Comparison of ENCODE assay signal across 13 cellular contexts in genomic region chr3:55624238-55624637, GRCh38.
DNase-seq lines count a peak whose midpoint lies in the region; ATAC-seq and TF ChIP-seq lines count a peak whose summit lies in the region.
"Had no signal": no experiment of that assay in that cellular context is flagged by ENCODE, and none has a peak within 500 bp of the region (broad histone marks: within the 10 kb centered on the region; RNA-seq: fewer than 3 reads in every experiment).

No MANE protein-coding gene starts in this region.

- BruUV-seq in A673 (replicated peaks; lab: Mats Ljungman, UMichigan): no TSS peak

- DNase-seq in H4 (ENCODE audit: low spot score) (peak; percentile 52), RPMI8226 (peak; percentile 43), foreskin keratinocyte (peak; percentile 91 to 96), sciatic nerve (ENCODE audit: low spot score) (no peak), A673 (ENCODE audit: low spot score) (no peak), tibial artery (no peak)
- DNase-seq: activated CD4-positive, alpha-beta T cell treated with anti-CD3 and anti-CD28 coated beads, Interleukin-2, amount 50 U/mL, for 48 hours; activated gamma-delta T cell; Calu3; NCI-H510A treated with DMSO at 0.1 percent for 48 hours; stimulated activated CD4-positive, alpha-beta T cell treated with anti-CD3 and anti-CD28 coated beads, Interleukin-2, amount 100 ng/mL, for 48 hours; stimulated activated naive CD8-positive, alpha-beta T cell treated with anti-CD3 and anti-CD28 coated beads, Interleukin-15, amount 100 ng/mL, for 72 hours had no signal

- POLR2A ChIA-PET in A673 (lab: Charles Lee; ENCODE audit: low non-redundant PET): no interaction called here

- intact Hi-C loops in sciatic nerve (cut with DNase I) (no loop called here), A673 (cut with micrococcal nuclease; ENCODE audit: unreplicated experiment) (no loop called here), tibial artery (cut with DNase I; ENCODE audit: low total_unique reads) (no loop called here)

- H3K27ac ChIP-seq in foreskin keratinocyte (peak overlapping the region; percentile 73), A673 (ENCODE audit: low read depth, low read length, poor library complexity, severe bottlenecking) (no peak overlapping the region), tibial artery (no peak overlapping the region)

- peak; percentile 76 for TF ChIP-seq CTCF in foreskin keratinocyte (conservative IDR thresholded peaks at IDR 0.05)
- TF ChIP-seq CTCF in A673 (conservative IDR thresholded peaks at IDR 0.05; ENCODE audit: low read depth, low read length): no peak
- no peak for TF ChIP-seq CTCF in tibial artery (IDR thresholded peaks at IDR 0.05)

- H3K4me1 ChIP-seq in foreskin keratinocyte (peaks cover 42% of the 10 kb centered on the region), A673 (ENCODE audit: insufficient read depth, low read length, poor library complexity, severe bottlenecking) (peaks cover 5% of the 10 kb centered on the region), tibial artery (no peaks in the 10 kb centered on the region)

- CTCF ChIA-PET in A673 (lab: Charles Lee): no interaction called here

- no peaks in the 10 kb centered on the region for H3K9me3 ChIP-seq in A673 (ENCODE audit: low read depth, low read length, poor library complexity, severe bottlenecking)
- no peaks in the 10 kb centered on the region for H3K9me3 ChIP-seq in tibial artery

- H3K36me3 ChIP-seq in A673 (ENCODE audit: insufficient read depth, low read length, poor library complexity, severe bottlenecking) (no peaks in the 10 kb centered on the region), tibial artery (no peaks in the 10 kb centered on the region)

- no peak overlapping the region for H3K4me3 ChIP-seq in A673 (ENCODE audit: low read depth, low read length, poor library complexity, severe bottlenecking)
- H3K4me3 ChIP-seq in tibial artery: no peak overlapping the region

- H3K27me3 ChIP-seq in foreskin keratinocyte: no peaks in the 10 kb centered on the region
- H3K27me3 ChIP-seq in A673 (replicated peaks; ENCODE audit: insufficient read depth, low read depth, low read length, poor library complexity): no peaks in the 10 kb centered on the region
- H3K27me3 ChIP-seq in tibial artery: peaks cover 0 to 6% of the 10 kb centered on the region in 2 donors

- ATAC-seq in foreskin keratinocyte (peak; percentile 97), sciatic nerve (peak; percentile 53), GM21367 (IDR thresholded peaks at IDR 0.05; ENCODE audit: unreplicated experiment) (no peak)
- ATAC-seq: stimulated activated naive CD8-positive, alpha-beta T cell treated with anti-CD3 and anti-CD28 coated beads, Interleukin-15, amount 100 ng/mL, for 72 hours had no signal

Comparison
In these comparisons a context has a peak if more than half of its experiments do, and no peak if none do; other contexts are left out.
1. DNase-seq: peak in H4 (single experiment), RPMI8226 (single experiment) and foreskin keratinocyte (2 of 2); none in sciatic nerve (single experiment), A673 (single experiment) and tibial artery (0 of 2).